17 cellular contexts compared by ENCODE assay signal in genomic region chr4:109589605-109590004, GRCh38. TPM values are rescaled to one million over a fixed set of nuclear protein-coding genes. Genes with fewer than 3 reads are reported as not detected.
DNase-seq lines count a peak whose midpoint lies in the region; ATAC-seq, FAIRE-seq and TF ChIP-seq lines count a peak whose summit lies in the region.
"Had no signal": no experiment of that assay in that cellular context is flagged by ENCODE, and none has a peak within 500 bp of the region (broad histone marks: within the 10 kb centered on the region; RNA-seq: fewer than 3 reads in every experiment).

No MANE protein-coding gene starts in this region.

- no peaks in the 10 kb centered on the region for H3K9me3 Mint-ChIP-seq in T-cell
- H3K9me3 Mint-ChIP-seq: activated T-helper 2 cell treated with anti-CD3 and anti-CD28 coated beads, Interferon-gamma antibody, Interleukin-2, Interleukin-4, amounts not matched to agents 10 μg/mL and 5 μg/mL and 100 μg/mL, durations not matched to agents 14 hours and 24 hours and 36 hours; neural crest cell had no signal

- FAIRE-seq in islet of Langerhans (lab: Jason Lieb, UNC): peak; percentile 66
- FAIRE-seq: HTR-8/SVneo, kidney, TTC549 had no signal

- ATAC-seq in left ventricle myocardium superior: peak; percentile 52
- no peak for ATAC-seq in T-cell (replicated peaks in 1 of 4)
- no peak for ATAC-seq in HG03135 (IDR thresholded peaks at IDR 0.05; ENCODE audit: unreplicated experiment)
- ATAC-seq: Panc1 had no signal

- H3K4me3 Mint-ChIP-seq in T-cell: peak overlapping the region in 2 of 3 donors; percentile 7 to 52
- H3K4me3 Mint-ChIP-seq: neural crest cell had no signal

- H3K4me3 ChIP-seq in spleen: no peak overlapping the region
- H3K4me3 ChIP-seq: stomach had no signal

- no peaks in the 10 kb centered on the region for H3K27me3 ChIP-seq in spleen (replicated peaks in 1 of 7)
- H3K27me3 ChIP-seq: stomach had no signal

- peaks cover 2% of the 10 kb centered on the region for H3K36me3 Mint-ChIP-seq in T-cell

- H3K27ac Mint-ChIP-seq in T-cell: peak overlapping the region; percentile 72 to 84
- H3K27ac Mint-ChIP-seq: activated T-helper 2 cell treated with anti-CD3 and anti-CD28 coated beads, Interferon-gamma antibody, Interleukin-2, Interleukin-4, amounts not matched to agents 10 μg/mL and 5 μg/mL and 100 μg/mL, durations not matched to agents 14 hours and 24 hours and 36 hours had no signal

- H3K27ac ChIP-seq in spleen: peak overlapping the region in 3 of 8 donors; percentile 10 to 49 (median 22)
- H3K27ac ChIP-seq: stomach had no signal

- H3K4me1 Mint-ChIP-seq in T-cell: peaks cover 81 to 91% (median 88%) of the 10 kb centered on the region in 3 donors

- H3K9me3 ChIP-seq in spleen: peaks cover 0 to 7% (median 3%) of the 10 kb centered on the region in 8 donors

- H3K4me1 ChIP-seq in spleen: peaks cover 0 to 41% (median 19%) of the 10 kb centered on the region in 6 donors
- H3K4me1 ChIP-seq: stomach had no signal

- POLR2A ChIA-PET in T-cell (lab: Charles Lee): interaction anchor here (0.6 to 1.2 kb wide), 4 partner anchors 11 to 98 kb away, joined by 3 to 11 read pairs (median 4); no protein-coding TSS in a partner anchor

- CTCF ChIA-PET in T-cell (lab: Charles Lee): interaction anchor here (0.6 to 1.3 kb wide), 3 partner anchors 12 to 106 kb away, joined by 3 to 6 read pairs (median 5); no protein-coding TSS in a partner anchor

- no peaks in the 10 kb centered on the region for H3K36me3 ChIP-seq in spleen
- H3K36me3 ChIP-seq: stomach had no signal

- TF ChIP-seq POLR2A in spleen (IDR thresholded peaks at IDR 0.05): no peak

- intact Hi-C loops in left ventricle myocardium superior (cut with micrococcal nuclease) (no loop called here), cardiac septum (cut with DNase I) (no loop called here), spleen (cut with DNase I; ENCODE audit: low total_unique reads) (no loop called here)

- 62 to 78% (median 71%) methylated on average over 2 of the region's 2 CpGs for WGBS in spleen, 5 donors

- TF ChIP-seq CTCF in spleen (IDR thresholded peaks at IDR 0.05 in 8 of 11, conservative IDR thresholded peaks at IDR 0.05 in 3 of 11): no peak

- DNase-seq in left ventricle myocardium superior (no peak), cardiac septum (ENCODE audit: low spot score) (no peak), T-cell (no peak), spleen (no peak)
- no peak for DNase-seq in NK-92 treated with Interleukin-12 subunit alpha and Interleukin-12 subunit beta, amount 100 ng/mL, for 24 hours (lab: John Stamatoyannopoulos, UW)
- DNase-seq: activated CD8-positive, alpha-beta memory T cell treated with anti-CD3 and anti-CD28 coated beads for 24 hours; anterior cingulate cortex; kidney; midbrain; stomach had no signal

- no peaks in the 10 kb centered on the region for H3K27me3 Mint-ChIP-seq in T-cell

RNA-seq across cellular contexts. Expression of gene MCUB, which starts 29.6 kb away (rescaled TPM):
- total RNA-seq in left ventricle myocardium superior (3.5 TPM), cardiac septum (6.6 TPM), T-cell (100 to 1,000 TPM in 4 of 5 donors, 10 to 100 TPM in 1; 88.9 to 139 (median 122) TPM), spleen (10 to 100 TPM; 22.1 to 65.5 (median 29.2) TPM)
- polyA plus RNA-seq in spleen: 10 to 100 TPM; 17.0 to 31.6 (median 22.7) TPM
